In genomic region chr18:49412673-49413072, GRCh38 we compare ENCODE assay signal across 20 cellular contexts. TPM values are rescaled to one million over a fixed set of nuclear protein-coding genes. Genes with fewer than 3 reads are reported as not detected.
DNase-seq lines count a peak whose midpoint lies in the region; ATAC-seq lines count a peak whose summit lies in the region.
"Had no signal": no experiment of that assay in that cellular context is flagged by ENCODE, and none has a peak within 500 bp of the region (broad histone marks: within the 10 kb centered on the region; RNA-seq: fewer than 3 reads in every experiment).

No MANE protein-coding gene starts in this region.

- DNase-seq in COLO829 (ENCODE audit: low spot score) (peak; percentile 4), memory B cell (ENCODE audit: low spot score in 2 of 2) (no peak), anterior cingulate cortex (lab: John Stamatoyannopoulos, UW) (no peak), COR-L47 (lab: John Stamatoyannopoulos, UW) (no peak), kidney glomerular epithelial cell (lab: John Stamatoyannopoulos, UW) (no peak)
- DNase-seq in activated CD4-positive, alpha-beta memory T cell treated with anti-CD3 and anti-CD28 coated beads, Interleukin-2, amount 10 ng/mL, durations not matched to agents 7 days and 5 days: no peak
- DNase-seq in effector CD4-positive, alpha-beta T cell: no peak
- DNase-seq: AML-193, DMS153, dorsolateral prefrontal cortex, heart right ventricle, NCI-H2029 treated with DMSO at 0.1 percent for 48 hours, NCI-H526, nucleus accumbens had no signal

- H3K27me3 ChIP-seq in BLaER1: no peaks in the 10 kb centered on the region
- H3K27me3 ChIP-seq: breast epithelium, dorsolateral prefrontal cortex, heart right ventricle, SJSA1, suprapubic skin had no signal

- H3K36me3 Mint-ChIP-seq in activated CD4-positive, alpha-beta memory T cell treated with anti-CD3 and anti-CD28 coated beads, Interleukin-2, amount 10 ng/mL, durations not matched to agents 7 days and 5 days (ENCODE audit: low read depth): peaks cover 2% of the 10 kb centered on the region
- H3K36me3 Mint-ChIP-seq in memory B cell: peaks cover 9% of the 10 kb centered on the region

- no peaks in the 10 kb centered on the region for H4K20me1 ChIP-seq in BLaER1

- H3K4me2 ChIP-seq in BLaER1: peak overlapping the region; percentile 63

- H3K9ac ChIP-seq in BLaER1: peak overlapping the region; percentile 58

- H3K9me3 Mint-ChIP-seq in activated CD4-positive, alpha-beta memory T cell treated with anti-CD3 and anti-CD28 coated beads, Interleukin-2, amount 10 ng/mL, durations not matched to agents 7 days and 5 days: no peaks in the 10 kb centered on the region
- H3K9me3 Mint-ChIP-seq in memory B cell: no peaks in the 10 kb centered on the region

- H3K36me3 ChIP-seq in BLaER1: peaks cover 11% of the 10 kb centered on the region
- H3K36me3 ChIP-seq: breast epithelium, HAP-1, SJSA1 had no signal

- peaks cover 37% of the 10 kb centered on the region for H3K4me1 ChIP-seq in BLaER1
- H3K4me1 ChIP-seq: breast epithelium, suprapubic skin had no signal

- CTCF ChIA-PET in activated CD4-positive, alpha-beta memory T cell treated with anti-CD3 and anti-CD28 coated beads, Interleukin-2, amount 10 ng/mL, durations not matched to agents 7 days and 5 days (lab: Charles Lee): interaction anchor here (1.0 kb wide), 1 partner anchor 33 kb away, joined by 3 read pairs; no protein-coding TSS in a partner anchor

- peak overlapping the region; percentile 76 for H3K27ac ChIP-seq in BLaER1
- H3K27ac ChIP-seq: SJSA1, suprapubic skin had no signal

- POLR2A ChIA-PET in activated CD4-positive, alpha-beta memory T cell treated with anti-CD3 and anti-CD28 coated beads, Interleukin-2, amount 10 ng/mL, durations not matched to agents 7 days and 5 days (lab: Charles Lee): interaction anchor here (1.0 kb wide), 1 partner anchor 11 kb away, joined by 3 read pairs; no protein-coding TSS in a partner anchor

- no peak for ATAC-seq in memory B cell (ENCODE audit: low read depth)
- ATAC-seq: heart right ventricle, sciatic nerve had no signal

- peaks cover 28% of the 10 kb centered on the region for H3K4me1 Mint-ChIP-seq in activated CD4-positive, alpha-beta memory T cell treated with anti-CD3 and anti-CD28 coated beads, Interleukin-2, amount 10 ng/mL, durations not matched to agents 7 days and 5 days
- H3K4me1 Mint-ChIP-seq in memory B cell: peaks cover 9% of the 10 kb centered on the region

- no peaks in the 10 kb centered on the region for H3K27me3 Mint-ChIP-seq in activated CD4-positive, alpha-beta memory T cell treated with anti-CD3 and anti-CD28 coated beads, Interleukin-2, amount 10 ng/mL, durations not matched to agents 7 days and 5 days
- H3K27me3 Mint-ChIP-seq in memory B cell: no peaks in the 10 kb centered on the region

- H3K9me3 ChIP-seq in BLaER1: no peaks in the 10 kb centered on the region
- H3K9me3 ChIP-seq: breast epithelium, HAP-1, heart right ventricle, SJSA1, suprapubic skin had no signal

- H3K4me3 Mint-ChIP-seq in activated CD4-positive, alpha-beta memory T cell treated with anti-CD3 and anti-CD28 coated beads, Interleukin-2, amount 10 ng/mL, durations not matched to agents 7 days and 5 days: peak overlapping the region; percentile 11
- H3K4me3 Mint-ChIP-seq in memory B cell: no peak overlapping the region

- peak overlapping the region; percentile 58 for H3K27ac Mint-ChIP-seq in activated CD4-positive, alpha-beta memory T cell treated with anti-CD3 and anti-CD28 coated beads, Interleukin-2, amount 10 ng/mL, durations not matched to agents 7 days and 5 days
- H3K27ac Mint-ChIP-seq in memory B cell: peak overlapping the region; percentile 20

- H3K4me3 ChIP-seq in BLaER1: no peak overlapping the region
- H3K4me3 ChIP-seq: breast epithelium, dorsolateral prefrontal cortex, HAP-1, heart right ventricle, SJSA1, suprapubic skin had no signal

RNA-seq across cellular contexts. Expression of gene DYM, which starts 47.8 kb away (rescaled TPM):
- total RNA-seq in activated CD4-positive, alpha-beta memory T cell treated with anti-CD3 and anti-CD28 coated beads, Interleukin-2, amount 10 ng/mL, durations not matched to agents 7 days and 5 days: 10 to 100 TPM; 57.2 to 59.1 TPM
